ENCODE assay signal across 1 cellular context in genomic region chr11:117230981-117231636, GRCh38.
TF ChIP-seq lines count a peak whose summit lies in the region.

No MANE protein-coding gene starts in this region.

TF ChIP-seq in endothelial cell of umbilical vein, 7 proteins besides CTCF, POLR2A, EP300 and RAD21:
- TF ChIP-seq MAX (IDR thresholded peaks at IDR 0.05; ENCODE audit: insufficient read depth, insufficient read length) (no peak), GATA2 (IDR thresholded peaks at IDR 0.05; ENCODE audit: insufficient read depth, insufficient read length, low read depth, low read length) (no peak), POLR2AphosphoS5 (IDR thresholded peaks at IDR 0.05; ENCODE audit: insufficient read depth, low read depth, low read length) (no peak), JUN (IDR thresholded peaks at IDR 0.05; ENCODE audit: borderline replicate concordance, insufficient read depth, insufficient read length, low read depth) (no peak), EZH2 (IDR thresholded peaks at IDR 0.05; ENCODE audit: borderline replicate concordance, low read depth, low read length, severe bottlenecking) (no peak), MYC (IDR thresholded peaks at IDR 0.05; ENCODE audit: low read depth, low read length) (no peak), FOS (IDR thresholded peaks at IDR 0.05; ENCODE audit: borderline replicate concordance, insufficient read depth, low read length) (no peak)
